In genomic region chr14:54556535-54556934, GRCh38 we compare ENCODE assay signal across 1 cellular context.
A peak's percentile ranks its signal among the peaks of the same experiment; 100 is the strongest.
TF ChIP-seq lines count a peak whose summit lies in the region.

No MANE protein-coding gene starts in this region.

TF ChIP-seq in HepG2, 621 proteins besides CTCF, POLR2A, EP300 and RAD21 (continued from another document and continues in another):
- TF ChIP-seq THAP9 (CRISPR knock-in tag; IDR thresholded peaks at IDR 0.05; ENCODE audit: borderline replicate concordance): no peak
- no peak for TF ChIP-seq ZSCAN25 (CRISPR knock-in tag; IDR thresholded peaks at IDR 0.05)
- no peak for TF ChIP-seq ZSCAN21 (CRISPR knock-in tag; IDR thresholded peaks at IDR 0.05; ENCODE audit: borderline replicate concordance)
- TF ChIP-seq ZNF33B (CRISPR knock-in tag; IDR thresholded peaks at IDR 0.05): no peak
- TF ChIP-seq STAT6 (CRISPR knock-in tag; IDR thresholded peaks at IDR 0.05; ENCODE audit: borderline replicate concordance): no peak
- no peak for TF ChIP-seq MED8 (CRISPR knock-in tag; IDR thresholded peaks at IDR 0.05; ENCODE audit: insufficient replicate concordance)
- TF ChIP-seq ZNF138 (CRISPR knock-in tag; IDR thresholded peaks at IDR 0.05; ENCODE audit: low read depth): no peak
- TF ChIP-seq KLF6 (CRISPR knock-in tag; IDR thresholded peaks at IDR 0.05): peak; percentile 46; the same call in 1 of the 2 replicates
- peak; percentile 41; the same call in 1 of the 2 replicates for TF ChIP-seq HOXA3 (CRISPR knock-in tag; IDR thresholded peaks at IDR 0.05)
- TF ChIP-seq ZC3H4 (CRISPR knock-in tag; IDR thresholded peaks at IDR 0.05; ENCODE audit: borderline replicate concordance): no peak
- peak; percentile 74; the same call in 1 of the 2 replicates for TF ChIP-seq RCOR2 (CRISPR knock-in tag; IDR thresholded peaks at IDR 0.05)
- TF ChIP-seq MLLT10 (CRISPR knock-in tag; IDR thresholded peaks at IDR 0.05): no peak
- peak; percentile 60; the same call in 1 of the 2 replicates for TF ChIP-seq ZNF652 (CRISPR knock-in tag; IDR thresholded peaks at IDR 0.05; ENCODE audit: borderline replicate concordance, low read depth)
- no peak for TF ChIP-seq CAMTA2 (CRISPR knock-in tag; IDR thresholded peaks at IDR 0.05; ENCODE audit: borderline replicate concordance)
- TF ChIP-seq ZNF382 (CRISPR knock-in tag; IDR thresholded peaks at IDR 0.05; ENCODE audit: borderline replicate concordance): no peak
- TF ChIP-seq, protein P1, sequence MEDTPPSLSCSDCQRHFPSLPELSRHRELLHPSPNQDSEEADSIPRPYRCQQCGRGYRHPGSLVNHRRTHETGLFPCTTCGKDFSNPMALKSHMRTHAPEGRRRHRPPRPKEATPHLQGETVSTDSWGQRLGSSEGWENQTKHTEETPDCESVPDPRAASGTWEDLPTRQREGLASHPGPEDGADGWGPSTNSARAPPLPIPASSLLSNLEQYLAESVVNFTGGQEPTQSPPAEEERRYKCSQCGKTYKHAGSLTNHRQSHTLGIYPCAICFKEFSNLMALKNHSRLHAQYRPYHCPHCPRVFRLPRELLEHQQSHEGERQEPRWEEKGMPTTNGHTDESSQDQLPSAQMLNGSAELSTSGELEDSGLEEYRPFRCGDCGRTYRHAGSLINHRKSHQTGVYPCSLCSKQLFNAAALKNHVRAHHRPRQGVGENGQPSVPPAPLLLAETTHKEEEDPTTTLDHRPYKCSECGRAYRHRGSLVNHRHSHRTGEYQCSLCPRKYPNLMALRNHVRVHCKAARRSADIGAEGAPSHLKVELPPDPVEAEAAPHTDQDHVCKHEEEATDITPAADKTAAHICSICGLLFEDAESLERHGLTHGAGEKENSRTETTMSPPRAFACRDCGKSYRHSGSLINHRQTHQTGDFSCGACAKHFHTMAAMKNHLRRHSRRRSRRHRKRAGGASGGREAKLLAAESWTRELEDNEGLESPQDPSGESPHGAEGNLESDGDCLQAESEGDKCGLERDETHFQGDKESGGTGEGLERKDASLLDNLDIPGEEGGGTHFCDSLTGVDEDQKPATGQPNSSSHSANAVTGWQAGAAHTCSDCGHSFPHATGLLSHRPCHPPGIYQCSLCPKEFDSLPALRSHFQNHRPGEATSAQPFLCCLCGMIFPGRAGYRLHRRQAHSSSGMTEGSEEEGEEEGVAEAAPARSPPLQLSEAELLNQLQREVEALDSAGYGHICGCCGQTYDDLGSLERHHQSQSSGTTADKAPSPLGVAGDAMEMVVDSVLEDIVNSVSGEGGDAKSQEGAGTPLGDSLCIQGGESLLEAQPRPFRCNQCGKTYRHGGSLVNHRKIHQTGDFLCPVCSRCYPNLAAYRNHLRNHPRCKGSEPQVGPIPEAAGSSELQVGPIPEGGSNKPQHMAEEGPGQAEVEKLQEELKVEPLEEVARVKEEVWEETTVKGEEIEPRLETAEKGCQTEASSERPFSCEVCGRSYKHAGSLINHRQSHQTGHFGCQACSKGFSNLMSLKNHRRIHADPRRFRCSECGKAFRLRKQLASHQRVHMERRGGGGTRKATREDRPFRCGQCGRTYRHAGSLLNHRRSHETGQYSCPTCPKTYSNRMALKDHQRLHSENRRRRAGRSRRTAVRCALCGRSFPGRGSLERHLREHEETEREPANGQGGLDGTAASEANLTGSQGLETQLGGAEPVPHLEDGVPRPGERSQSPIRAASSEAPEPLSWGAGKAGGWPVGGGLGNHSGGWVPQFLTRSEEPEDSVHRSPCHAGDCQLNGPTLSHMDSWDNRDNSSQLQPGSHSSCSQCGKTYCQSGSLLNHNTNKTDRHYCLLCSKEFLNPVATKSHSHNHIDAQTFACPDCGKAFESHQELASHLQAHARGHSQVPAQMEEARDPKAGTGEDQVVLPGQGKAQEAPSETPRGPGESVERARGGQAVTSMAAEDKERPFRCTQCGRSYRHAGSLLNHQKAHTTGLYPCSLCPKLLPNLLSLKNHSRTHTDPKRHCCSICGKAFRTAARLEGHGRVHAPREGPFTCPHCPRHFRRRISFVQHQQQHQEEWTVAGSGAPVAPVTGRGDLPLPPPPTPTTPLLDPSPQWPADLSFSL (CRISPR knock-in tag; IDR thresholded peaks at IDR 0.05): no peak
- no peak for TF ChIP-seq JUNB (CRISPR knock-in tag; IDR thresholded peaks at IDR 0.05; ENCODE audit: borderline replicate concordance)
- no peak for TF ChIP-seq SAFB2 (CRISPR knock-in tag; IDR thresholded peaks at IDR 0.05; ENCODE audit: borderline replicate concordance, low read depth)
- no peak for TF ChIP-seq FLYWCH1 (CRISPR knock-in tag; IDR thresholded peaks at IDR 0.05)
- TF ChIP-seq PRPF4 (IDR thresholded peaks at IDR 0.05; ENCODE audit: low read depth, low read length, poor library complexity, severe bottlenecking): no peak
- TF ChIP-seq PAF1 (CRISPR knock-in tag; IDR thresholded peaks at IDR 0.05): no peak
- no peak for TF ChIP-seq ZNF772 (CRISPR knock-in tag; IDR thresholded peaks at IDR 0.05)
- no peak for TF ChIP-seq HNRNPH1 (optimal IDR thresholded peaks at IDR 0.05; ENCODE audit: low read depth, low read length)
- TF ChIP-seq NFATC3 (CRISPR knock-in tag; IDR thresholded peaks at IDR 0.05): no peak
- peak; percentile 51; the same call in 1 of the 2 replicates for TF ChIP-seq ZNF264 (CRISPR knock-in tag; IDR thresholded peaks at IDR 0.05)
- TF ChIP-seq SPEN (CRISPR knock-in tag; IDR thresholded peaks at IDR 0.05; ENCODE audit: low read depth): no peak
- TF ChIP-seq ZNF614 (CRISPR knock-in tag; IDR thresholded peaks at IDR 0.05; ENCODE audit: borderline replicate concordance): 0 out of 2 replicates have a peak, but pooled peaks have one; percentile 25
- TF ChIP-seq ZNF567 (CRISPR knock-in tag; IDR thresholded peaks at IDR 0.05; ENCODE audit: borderline replicate concordance): no peak
- no peak for TF ChIP-seq ZNF343 (CRISPR knock-in tag; IDR thresholded peaks at IDR 0.05)
- no peak for TF ChIP-seq REL (CRISPR knock-in tag; conservative IDR thresholded peaks at IDR 0.05)
- TF ChIP-seq, protein P2, sequence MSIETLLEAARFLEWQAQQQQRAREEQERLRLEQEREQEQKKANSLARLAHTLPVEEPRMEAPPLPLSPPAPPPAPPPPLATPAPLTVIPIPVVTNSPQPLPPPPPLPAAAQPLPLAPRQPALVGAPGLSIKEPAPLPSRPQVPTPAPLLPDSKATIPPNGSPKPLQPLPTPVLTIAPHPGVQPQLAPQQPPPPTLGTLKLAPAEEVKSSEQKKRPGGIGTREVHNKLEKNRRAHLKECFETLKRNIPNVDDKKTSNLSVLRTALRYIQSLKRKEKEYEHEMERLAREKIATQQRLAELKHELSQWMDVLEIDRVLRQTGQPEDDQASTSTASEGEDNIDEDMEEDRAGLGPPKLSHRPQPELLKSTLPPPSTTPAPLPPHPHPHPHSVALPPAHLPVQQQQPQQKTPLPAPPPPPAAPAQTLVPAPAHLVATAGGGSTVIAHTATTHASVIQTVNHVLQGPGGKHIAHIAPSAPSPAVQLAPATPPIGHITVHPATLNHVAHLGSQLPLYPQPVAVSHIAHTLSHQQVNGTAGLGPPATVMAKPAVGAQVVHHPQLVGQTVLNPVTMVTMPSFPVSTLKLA (IDR thresholded peaks at IDR 0.05): no peak
- no peak for TF ChIP-seq SRSF9 (IDR thresholded peaks at IDR 0.05; ENCODE audit: borderline replicate concordance, insufficient read depth, low read depth, low read length, poor library complexity, severe bottlenecking)
- TF ChIP-seq LCORL (IDR thresholded peaks at IDR 0.05): peak; percentile 39; the same call in 1 of the 2 replicates
- TF ChIP-seq LCORL (CRISPR knock-in tag; IDR thresholded peaks at IDR 0.05): peak; percentile 83
- peak; percentile 99 for TF ChIP-seq TEAD3 (CRISPR knock-in tag; optimal IDR thresholded peaks at IDR 0.05; ENCODE audit: borderline replicate concordance)
- no peak for TF ChIP-seq AGO2 (optimal IDR thresholded peaks at IDR 0.05; ENCODE audit: low read depth, low read length)
- peak; percentile 34; the same call in 1 of the 2 replicates for TF ChIP-seq POLR2G (IDR thresholded peaks at IDR 0.05; ENCODE audit: low read depth, low read length)
- no peak for TF ChIP-seq MLX (CRISPR knock-in tag; IDR thresholded peaks at IDR 0.05)
- TF ChIP-seq HIVEP1 (CRISPR knock-in tag; IDR thresholded peaks at IDR 0.05): no peak
- TF ChIP-seq ZNF564 (CRISPR knock-in tag; IDR thresholded peaks at IDR 0.05): no peak
- TF ChIP-seq AKAP8 (CRISPR knock-in tag; IDR thresholded peaks at IDR 0.05): no peak
- no peak for TF ChIP-seq SNAPC2 (CRISPR knock-in tag; IDR thresholded peaks at IDR 0.05)
- no peak for TF ChIP-seq IRX3 (CRISPR knock-in tag; IDR thresholded peaks at IDR 0.05; ENCODE audit: borderline replicate concordance, low read depth)
- no peak for TF ChIP-seq STAT5B (CRISPR knock-in tag; IDR thresholded peaks at IDR 0.05)
- no peak for TF ChIP-seq ASH2L (IDR thresholded peaks at IDR 0.05; ENCODE audit: insufficient read length, low read depth, low read length)
- TF ChIP-seq ZKSCAN8 (CRISPR knock-in tag; IDR thresholded peaks at IDR 0.05; ENCODE audit: borderline replicate concordance): 0 out of 2 replicates have a peak, but pooled peaks have one; percentile 44
- TF ChIP-seq ELF4 (CRISPR knock-in tag; IDR thresholded peaks at IDR 0.05; ENCODE audit: borderline replicate concordance): no peak
- TF ChIP-seq SSRP1 (CRISPR knock-in tag; IDR thresholded peaks at IDR 0.05): no peak
- no peak for TF ChIP-seq ZNF251 (CRISPR knock-in tag; IDR thresholded peaks at IDR 0.05)
- TF ChIP-seq ZNF879 (CRISPR knock-in tag; IDR thresholded peaks at IDR 0.05): no peak
- no peak for TF ChIP-seq ARNT (IDR thresholded peaks at IDR 0.05)
- TF ChIP-seq, protein P3, sequence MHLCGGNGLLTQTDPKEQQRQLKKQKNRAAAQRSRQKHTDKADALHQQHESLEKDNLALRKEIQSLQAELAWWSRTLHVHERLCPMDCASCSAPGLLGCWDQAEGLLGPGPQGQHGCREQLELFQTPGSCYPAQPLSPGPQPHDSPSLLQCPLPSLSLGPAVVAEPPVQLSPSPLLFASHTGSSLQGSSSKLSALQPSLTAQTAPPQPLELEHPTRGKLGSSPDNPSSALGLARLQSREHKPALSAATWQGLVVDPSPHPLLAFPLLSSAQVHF (CRISPR knock-in tag; IDR thresholded peaks at IDR 0.05): no peak
- no peak for TF ChIP-seq ZNF790 (CRISPR knock-in tag; IDR thresholded peaks at IDR 0.05; ENCODE audit: borderline replicate concordance)
- no peak for TF ChIP-seq ZMAT3 (CRISPR knock-in tag; conservative IDR thresholded peaks at IDR 0.05)
